Comparison of ENCODE assay signal across 1 cellular context in the genomic region with DNA sequence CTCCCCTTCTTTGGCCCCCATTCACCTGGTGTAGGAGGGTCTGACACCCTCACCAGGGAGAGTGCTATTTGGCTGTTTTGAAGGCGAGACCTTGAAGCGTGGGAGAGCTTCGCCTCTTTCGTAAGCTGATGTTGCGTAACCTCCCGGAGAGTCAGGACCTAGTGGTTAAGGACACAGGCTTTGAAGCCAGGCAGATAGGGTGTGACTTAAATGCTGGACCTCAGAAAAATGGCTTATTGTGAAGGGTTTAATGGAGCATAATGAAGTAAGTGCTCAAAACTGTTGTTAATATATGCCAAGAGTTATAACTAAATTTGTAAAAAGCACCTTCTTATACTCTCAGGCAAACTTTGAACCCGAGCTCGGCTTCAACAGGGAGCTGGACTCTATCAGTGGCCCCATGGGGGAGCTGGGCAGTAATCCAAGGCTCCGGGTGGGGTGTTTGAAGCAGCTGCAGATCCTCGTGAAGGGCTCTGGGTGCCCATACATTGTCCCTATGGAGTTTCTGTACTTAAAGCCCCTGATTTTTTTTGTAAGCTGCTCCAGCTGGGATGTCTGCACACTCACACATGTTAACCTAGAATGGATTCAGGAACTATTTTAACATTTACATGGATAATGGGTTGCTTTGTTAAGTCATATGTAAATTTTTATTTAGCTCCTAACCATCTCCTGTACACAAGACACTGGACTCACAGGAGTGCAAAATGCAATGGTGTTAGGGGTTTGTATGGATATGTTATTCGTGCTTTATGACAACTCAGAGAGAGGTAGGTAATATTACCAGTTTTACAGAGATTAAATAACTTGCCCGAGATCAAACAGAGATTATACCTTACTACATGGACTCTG.
TF ChIP-seq lines count a peak whose summit lies in the region.

No MANE protein-coding gene starts in this region.

TF ChIP-seq in HepG2, 621 proteins besides CTCF, POLR2A, EP300 and RAD21 (continued from another document and continues in another):
- TF ChIP-seq, protein P1, sequence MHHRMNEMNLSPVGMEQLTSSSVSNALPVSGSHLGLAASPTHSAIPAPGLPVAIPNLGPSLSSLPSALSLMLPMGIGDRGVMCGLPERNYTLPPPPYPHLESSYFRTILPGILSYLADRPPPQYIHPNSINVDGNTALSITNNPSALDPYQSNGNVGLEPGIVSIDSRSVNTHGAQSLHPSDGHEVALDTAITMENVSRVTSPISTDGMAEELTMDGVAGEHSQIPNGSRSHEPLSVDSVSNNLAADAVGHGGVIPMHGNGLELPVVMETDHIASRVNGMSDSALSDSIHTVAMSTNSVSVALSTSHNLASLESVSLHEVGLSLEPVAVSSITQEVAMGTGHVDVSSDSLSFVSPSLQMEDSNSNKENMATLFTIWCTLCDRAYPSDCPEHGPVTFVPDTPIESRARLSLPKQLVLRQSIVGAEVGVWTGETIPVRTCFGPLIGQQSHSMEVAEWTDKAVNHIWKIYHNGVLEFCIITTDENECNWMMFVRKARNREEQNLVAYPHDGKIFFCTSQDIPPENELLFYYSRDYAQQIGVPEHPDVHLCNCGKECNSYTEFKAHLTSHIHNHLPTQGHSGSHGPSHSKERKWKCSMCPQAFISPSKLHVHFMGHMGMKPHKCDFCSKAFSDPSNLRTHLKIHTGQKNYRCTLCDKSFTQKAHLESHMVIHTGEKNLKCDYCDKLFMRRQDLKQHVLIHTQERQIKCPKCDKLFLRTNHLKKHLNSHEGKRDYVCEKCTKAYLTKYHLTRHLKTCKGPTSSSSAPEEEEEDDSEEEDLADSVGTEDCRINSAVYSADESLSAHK (CRISPR knock-in tag; IDR thresholded peaks at IDR 0.05; ENCODE audit: borderline replicate concordance): no peak; the same call in 1 of the 2 replicates
- TF ChIP-seq SRSF9 (IDR thresholded peaks at IDR 0.05; ENCODE audit: borderline replicate concordance, insufficient read depth, low read depth, low read length, poor library complexity, severe bottlenecking) (no peak), SRSF1 (optimal IDR thresholded peaks at IDR 0.05; ENCODE audit: low read depth, low read length) (no peak), WIZ (CRISPR knock-in tag; IDR thresholded peaks at IDR 0.05) (no peak), ZNF782 (CRISPR knock-in tag; IDR thresholded peaks at IDR 0.05; ENCODE audit: borderline replicate concordance) (peak; percentile 83; the same call in 1 of the 2 replicates), ZNF598 (CRISPR knock-in tag; IDR thresholded peaks at IDR 0.05; ENCODE audit: borderline replicate concordance) (peak; percentile 61; the same call in 1 of the 2 replicates), KLF11 (CRISPR knock-in tag; IDR thresholded peaks at IDR 0.05) (no peak), NCOA1 (CRISPR knock-in tag; IDR thresholded peaks at IDR 0.05) (0 out of 2 replicates have a peak, but pooled peaks have one; percentile 49), EED (CRISPR knock-in tag; IDR thresholded peaks at IDR 0.05) (no peak), TEAD2 (CRISPR knock-in tag; IDR thresholded peaks at IDR 0.05) (no peak), STAT5B (CRISPR knock-in tag; IDR thresholded peaks at IDR 0.05) (no peak), ZNF263 (CRISPR knock-in tag; IDR thresholded peaks at IDR 0.05) (no peak), ZSCAN29 (CRISPR knock-in tag; conservative IDR thresholded peaks at IDR 0.05) (peak; percentile 73; the same call in 1 of the 2 replicates), KDM5A (IDR thresholded peaks at IDR 0.05; ENCODE audit: borderline replicate concordance, low read length) (no peak), ZNF572 (CRISPR knock-in tag; IDR thresholded peaks at IDR 0.05) (no peak), ZNF558 (CRISPR knock-in tag; IDR thresholded peaks at IDR 0.05; ENCODE audit: borderline replicate concordance) (no peak), ZMYM2 (CRISPR knock-in tag; IDR thresholded peaks at IDR 0.05) (peak; percentile 72; the same call in 1 of the 2 replicates), EEA1 (CRISPR knock-in tag; IDR thresholded peaks at IDR 0.05; ENCODE audit: borderline replicate concordance) (no peak), SRY (CRISPR knock-in tag; IDR thresholded peaks at IDR 0.05) (no peak), U2AF1 (optimal IDR thresholded peaks at IDR 0.05; ENCODE audit: low read depth, low read length) (no peak), GZF1 (CRISPR knock-in tag; IDR thresholded peaks at IDR 0.05) (no peak), SMARCC2 (IDR thresholded peaks at IDR 0.05) (no peak), TAF15 (IDR thresholded peaks at IDR 0.05; ENCODE audit: low read depth, low read length, poor library complexity, severe bottlenecking) (no peak), PAX8 (CRISPR knock-in tag; IDR thresholded peaks at IDR 0.05; ENCODE audit: borderline replicate concordance) (0 out of 2 replicates have a peak, but pooled peaks have one; percentile 14), HIVEP1 (CRISPR knock-in tag; IDR thresholded peaks at IDR 0.05) (peak; percentile 81; the same call in 1 of the 2 replicates), NFKBIZ (CRISPR knock-in tag; IDR thresholded peaks at IDR 0.05) (peak; percentile 94), SALL2 (CRISPR knock-in tag; IDR thresholded peaks at IDR 0.05) (no peak; the same call in 1 of the 2 replicates), ZNF792 (CRISPR knock-in tag; IDR thresholded peaks at IDR 0.05) (peak; percentile 97)
- TF ChIP-seq, protein P2, sequence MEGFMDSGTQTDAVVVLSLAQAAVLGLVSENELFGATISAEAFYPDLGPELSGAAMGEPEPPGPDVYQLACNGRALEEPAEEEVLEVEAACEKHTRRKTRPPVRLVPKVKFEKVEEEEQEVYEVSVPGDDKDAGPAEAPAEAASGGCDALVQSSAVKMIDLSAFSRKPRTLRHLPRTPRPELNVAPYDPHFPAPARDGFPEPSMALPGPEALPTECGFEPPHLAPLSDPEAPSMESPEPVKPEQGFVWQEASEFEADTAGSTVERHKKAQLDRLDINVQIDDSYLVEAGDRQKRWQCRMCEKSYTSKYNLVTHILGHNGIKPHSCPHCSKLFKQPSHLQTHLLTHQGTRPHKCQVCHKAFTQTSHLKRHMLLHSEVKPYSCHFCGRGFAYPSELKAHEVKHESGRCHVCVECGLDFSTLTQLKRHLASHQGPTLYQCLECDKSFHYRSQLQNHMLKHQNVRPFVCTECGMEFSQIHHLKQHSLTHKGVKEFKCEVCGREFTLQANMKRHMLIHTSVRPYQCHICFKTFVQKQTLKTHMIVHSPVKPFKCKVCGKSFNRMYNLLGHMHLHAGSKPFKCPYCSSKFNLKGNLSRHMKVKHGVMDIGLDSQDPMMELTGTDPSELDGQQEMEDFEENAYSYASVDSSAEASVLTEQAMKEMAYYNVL (CRISPR knock-in tag; IDR thresholded peaks at IDR 0.05; ENCODE audit: borderline replicate concordance): peak; percentile 93
- TF ChIP-seq, protein P3, sequence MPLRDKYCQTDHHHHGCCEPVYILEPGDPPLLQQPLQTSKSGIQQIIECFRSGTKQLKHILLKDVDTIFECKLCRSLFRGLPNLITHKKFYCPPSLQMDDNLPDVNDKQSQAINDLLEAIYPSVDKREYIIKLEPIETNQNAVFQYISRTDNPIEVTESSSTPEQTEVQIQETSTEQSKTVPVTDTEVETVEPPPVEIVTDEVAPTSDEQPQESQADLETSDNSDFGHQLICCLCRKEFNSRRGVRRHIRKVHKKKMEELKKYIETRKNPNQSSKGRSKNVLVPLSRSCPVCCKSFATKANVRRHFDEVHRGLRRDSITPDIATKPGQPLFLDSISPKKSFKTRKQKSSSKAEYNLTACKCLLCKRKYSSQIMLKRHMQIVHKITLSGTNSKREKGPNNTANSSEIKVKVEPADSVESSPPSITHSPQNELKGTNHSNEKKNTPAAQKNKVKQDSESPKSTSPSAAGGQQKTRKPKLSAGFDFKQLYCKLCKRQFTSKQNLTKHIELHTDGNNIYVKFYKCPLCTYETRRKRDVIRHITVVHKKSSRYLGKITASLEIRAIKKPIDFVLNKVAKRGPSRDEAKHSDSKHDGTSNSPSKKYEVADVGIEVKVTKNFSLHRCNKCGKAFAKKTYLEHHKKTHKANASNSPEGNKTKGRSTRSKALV (CRISPR knock-in tag; IDR thresholded peaks at IDR 0.05): peak; percentile 44; the same call in 1 of the 2 replicates
- TF ChIP-seq, protein P4, sequence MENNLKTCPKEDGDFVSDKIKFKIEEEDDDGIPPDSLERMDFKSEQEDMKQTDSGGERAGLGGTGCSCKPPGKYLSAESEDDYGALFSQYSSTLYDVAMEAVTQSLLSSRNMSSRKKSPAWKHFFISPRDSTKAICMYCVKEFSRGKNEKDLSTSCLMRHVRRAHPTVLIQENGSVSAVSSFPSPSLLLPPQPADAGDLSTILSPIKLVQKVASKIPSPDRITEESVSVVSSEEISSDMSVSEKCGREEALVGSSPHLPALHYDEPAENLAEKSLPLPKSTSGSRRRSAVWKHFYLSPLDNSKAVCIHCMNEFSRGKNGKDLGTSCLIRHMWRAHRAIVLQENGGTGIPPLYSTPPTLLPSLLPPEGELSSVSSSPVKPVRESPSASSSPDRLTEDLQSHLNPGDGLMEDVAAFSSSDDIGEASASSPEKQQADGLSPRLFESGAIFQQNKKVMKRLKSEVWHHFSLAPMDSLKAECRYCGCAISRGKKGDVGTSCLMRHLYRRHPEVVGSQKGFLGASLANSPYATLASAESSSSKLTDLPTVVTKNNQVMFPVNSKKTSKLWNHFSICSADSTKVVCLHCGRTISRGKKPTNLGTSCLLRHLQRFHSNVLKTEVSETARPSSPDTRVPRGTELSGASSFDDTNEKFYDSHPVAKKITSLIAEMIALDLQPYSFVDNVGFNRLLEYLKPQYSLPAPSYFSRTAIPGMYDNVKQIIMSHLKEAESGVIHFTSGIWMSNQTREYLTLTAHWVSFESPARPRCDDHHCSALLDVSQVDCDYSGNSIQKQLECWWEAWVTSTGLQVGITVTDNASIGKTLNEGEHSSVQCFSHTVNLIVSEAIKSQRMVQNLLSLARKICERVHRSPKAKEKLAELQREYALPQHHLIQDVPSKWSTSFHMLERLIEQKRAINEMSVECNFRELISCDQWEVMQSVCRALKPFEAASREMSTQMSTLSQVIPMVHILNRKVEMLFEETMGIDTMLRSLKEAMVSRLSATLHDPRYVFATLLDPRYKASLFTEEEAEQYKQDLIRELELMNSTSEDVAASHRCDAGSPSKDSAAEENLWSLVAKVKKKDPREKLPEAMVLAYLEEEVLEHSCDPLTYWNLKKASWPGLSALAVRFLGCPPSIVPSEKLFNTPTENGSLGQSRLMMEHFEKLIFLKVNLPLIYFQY (CRISPR knock-in tag; IDR thresholded peaks at IDR 0.05; ENCODE audit: borderline replicate concordance): peak; percentile 32; the same call in 1 of the 2 replicates
- TF ChIP-seq, protein P5, sequence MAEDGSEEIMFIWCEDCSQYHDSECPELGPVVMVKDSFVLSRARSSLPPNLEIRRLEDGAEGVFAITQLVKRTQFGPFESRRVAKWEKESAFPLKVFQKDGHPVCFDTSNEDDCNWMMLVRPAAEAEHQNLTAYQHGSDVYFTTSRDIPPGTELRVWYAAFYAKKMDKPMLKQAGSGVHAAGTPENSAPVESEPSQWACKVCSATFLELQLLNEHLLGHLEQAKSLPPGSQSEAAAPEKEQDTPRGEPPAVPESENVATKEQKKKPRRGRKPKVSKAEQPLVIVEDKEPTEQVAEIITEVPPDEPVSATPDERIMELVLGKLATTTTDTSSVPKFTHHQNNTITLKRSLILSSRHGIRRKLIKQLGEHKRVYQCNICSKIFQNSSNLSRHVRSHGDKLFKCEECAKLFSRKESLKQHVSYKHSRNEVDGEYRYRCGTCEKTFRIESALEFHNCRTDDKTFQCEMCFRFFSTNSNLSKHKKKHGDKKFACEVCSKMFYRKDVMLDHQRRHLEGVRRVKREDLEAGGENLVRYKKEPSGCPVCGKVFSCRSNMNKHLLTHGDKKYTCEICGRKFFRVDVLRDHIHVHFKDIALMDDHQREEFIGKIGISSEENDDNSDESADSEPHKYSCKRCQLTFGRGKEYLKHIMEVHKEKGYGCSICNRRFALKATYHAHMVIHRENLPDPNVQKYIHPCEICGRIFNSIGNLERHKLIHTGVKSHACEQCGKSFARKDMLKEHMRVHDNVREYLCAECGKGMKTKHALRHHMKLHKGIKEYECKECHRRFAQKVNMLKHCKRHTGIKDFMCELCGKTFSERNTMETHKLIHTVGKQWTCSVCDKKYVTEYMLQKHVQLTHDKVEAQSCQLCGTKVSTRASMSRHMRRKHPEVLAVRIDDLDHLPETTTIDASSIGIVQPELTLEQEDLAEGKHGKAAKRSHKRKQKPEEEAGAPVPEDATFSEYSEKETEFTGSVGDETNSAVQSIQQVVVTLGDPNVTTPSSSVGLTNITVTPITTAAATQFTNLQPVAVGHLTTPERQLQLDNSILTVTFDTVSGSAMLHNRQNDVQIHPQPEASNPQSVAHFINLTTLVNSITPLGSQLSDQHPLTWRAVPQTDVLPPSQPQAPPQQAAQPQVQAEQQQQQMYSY (CRISPR knock-in tag; IDR thresholded peaks at IDR 0.05): no peak
- TF ChIP-seq, protein P6, sequence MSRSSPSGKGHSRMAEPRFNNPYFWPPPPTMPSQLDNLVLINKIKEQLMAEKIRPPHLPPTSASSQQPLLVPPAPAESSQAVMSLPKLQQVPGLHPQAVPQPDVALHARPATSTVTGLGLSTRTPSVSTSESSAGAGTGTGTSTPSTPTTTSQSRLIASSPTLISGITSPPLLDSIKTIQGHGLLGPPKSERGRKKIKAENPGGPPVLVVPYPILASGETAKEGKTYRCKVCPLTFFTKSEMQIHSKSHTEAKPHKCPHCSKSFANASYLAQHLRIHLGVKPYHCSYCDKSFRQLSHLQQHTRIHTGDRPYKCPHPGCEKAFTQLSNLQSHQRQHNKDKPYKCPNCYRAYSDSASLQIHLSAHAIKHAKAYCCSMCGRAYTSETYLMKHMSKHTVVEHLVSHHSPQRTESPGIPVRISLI (CRISPR knock-in tag; IDR thresholded peaks at IDR 0.05; ENCODE audit: borderline replicate concordance): peak; percentile 62; the same call in 1 of the 2 replicates
- TF ChIP-seq, protein P7, sequence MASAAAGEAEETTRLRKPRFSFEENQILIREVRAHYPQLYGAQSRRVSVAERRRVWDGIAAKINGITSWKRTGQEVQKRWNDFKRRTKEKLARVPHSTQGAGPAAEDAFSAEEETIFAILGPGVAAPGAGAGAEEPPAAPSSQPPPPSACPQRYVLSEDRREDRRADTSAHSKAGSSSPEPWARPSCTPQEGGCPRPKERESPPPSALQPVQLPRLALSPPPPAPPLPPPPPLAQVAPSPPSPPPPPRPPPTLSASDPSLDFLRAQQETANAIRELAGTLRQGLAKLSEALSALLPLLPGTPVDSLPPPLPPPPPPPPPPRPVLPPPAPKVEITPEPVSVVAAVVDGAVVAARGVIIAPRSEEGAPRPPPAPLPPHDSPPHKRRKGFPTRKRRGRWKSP (CRISPR knock-in tag; IDR thresholded peaks at IDR 0.05): peak; percentile 91
